35 cellular contexts compared by ENCODE assay signal in genomic region chr17:49433000-49433694, GRCh38.
"Had no signal": no experiment of that assay in that cellular context is flagged by ENCODE, and none has a peak within 500 bp of the region (broad histone marks: within the 10 kb centered on the region; RNA-seq: fewer than 3 reads in every experiment).

No MANE protein-coding gene starts in this region.

- H3K9me3 Mint-ChIP-seq: activated CD4-positive, alpha-beta memory T cell treated with anti-CD3 and anti-CD28 coated beads for 36 hours; activated naive CD4-positive, alpha-beta T cell treated with anti-CD3 and anti-CD28 coated beads, Interleukin-2, amount 50 U/mL, for 24 hours; activated naive CD8-positive, alpha-beta T cell treated with anti-CD3 and anti-CD28 coated beads, Interleukin-2, amount 10 ng/mL, durations not matched to agents 7 days and 5 days; activated T-helper 2 cell treated with anti-CD3 and anti-CD28 coated beads, Interferon-gamma antibody, Interleukin-2, Interleukin-4, amounts not matched to agents 10 μg/mL and 5 μg/mL and 100 μg/mL, durations not matched to agents 14 hours and 24 hours and 36 hours; T-helper 1 cell treated with Interleukin-12 subunit alpha and Interleukin-12 subunit beta and Interleukin-4 antibody, amounts not matched to agents 30 μg/mL and 1 μg/mL, for 36 hours; T-helper 2 cell treated with Interferon-gamma antibody and Interleukin-4, amounts not matched to agents 5 μg/mL and 100 μg/mL, for 36 hours had no signal

- H3K36me3 ChIP-seq: ascending aorta, breast epithelium, MG63, Peyer's patch, SJSA1 had no signal

- H3K4me1 ChIP-seq: ascending aorta, body of pancreas, breast epithelium, Peyer's patch, SJSA1 had no signal

- H3K4me2 ChIP-seq: SK-N-SH had no signal

- H3K27ac ChIP-seq: ascending aorta, body of pancreas, breast epithelium, Peyer's patch, SJSA1 had no signal

- DNase-seq: activated CD4-positive, alpha-beta memory T cell treated with anti-CD3 and anti-CD28 coated beads for 36 hours; activated CD4-positive, alpha-beta T cell treated with anti-CD3 and anti-CD28 coated beads for 36 hours; activated CD4-positive, alpha-beta T cell treated with anti-CD3 and anti-CD28 coated beads, Interleukin-2, amount 50 U/mL, for 1 hour; activated gamma-delta T cell; activated naive CD4-positive, alpha-beta T cell treated with Interleukin-2 at 50 U/mL for 16 hours; activated naive CD8-positive, alpha-beta T cell treated with anti-CD3 and anti-CD28 coated beads, Interleukin-2, amount 10 ng/mL, durations not matched to agents 7 days and 5 days; activated T-cell treated with anti-CD3 and anti-CD28 coated beads, Interleukin-2, amount 50 U/mL, for 1 hour; amygdala; body of pancreas; caudate nucleus; cerebellar nuclear complex; Kasumi-1; MG63; NCI-H1048; NCI-H1105 treated with DMSO at 0.1 percent for 48 hours; NCI-H1436 treated with DMSO at 0.1 percent for 48 hours; NCI-H1694 treated with DMSO at 0.1 percent for 48 hours; NCI-H2029; NCI-H345; NCI-H524 treated with DMSO at 0.1 percent for 48 hours; PC-3; Peyer's patch; RPMI8226; SHP77 treated with DMSO at 0.1 percent for 48 hours; SK-N-SH had no signal

- H3K4me1 Mint-ChIP-seq: activated CD4-positive, alpha-beta T cell treated with anti-CD3 and anti-CD28 coated beads for 36 hours; activated naive CD4-positive, alpha-beta T cell treated with anti-CD3 and anti-CD28 coated beads, Interleukin-2, amount 50 U/mL, for 24 hours; activated naive CD8-positive, alpha-beta T cell treated with anti-CD3 and anti-CD28 coated beads, Interleukin-2, amount 10 ng/mL, durations not matched to agents 7 days and 5 days had no signal

- H3K36me3 Mint-ChIP-seq: activated CD4-positive, alpha-beta memory T cell treated with anti-CD3 and anti-CD28 coated beads for 36 hours; activated naive CD4-positive, alpha-beta T cell treated with anti-CD3 and anti-CD28 coated beads, Interleukin-2, amount 50 U/mL, for 24 hours; activated naive CD8-positive, alpha-beta T cell treated with anti-CD3 and anti-CD28 coated beads, Interleukin-2, amount 10 ng/mL, durations not matched to agents 7 days and 5 days; WTC11 had no signal

- H3K4me3 ChIP-seq: ascending aorta, body of pancreas, breast epithelium, MG63, Peyer's patch, SJSA1 had no signal

- ATAC-seq: activated CD4-positive, alpha-beta T cell treated with anti-CD3 and anti-CD28 coated beads for 36 hours; activated CD4-positive, CD25-positive, alpha-beta regulatory T cell treated with anti-CD3 and anti-CD28 coated beads, Interleukin-2, amount 50 U/mL, for 24 hours; body of pancreas; PC-3; WTC11 had no signal

- H3K27me3 ChIP-seq: body of pancreas, breast epithelium, Peyer's patch had no signal

- FAIRE-seq: TTC549 had no signal

- H3K4me3 Mint-ChIP-seq: activated CD4-positive, alpha-beta memory T cell treated with anti-CD3 and anti-CD28 coated beads for 36 hours; activated CD4-positive, alpha-beta T cell treated with anti-CD3 and anti-CD28 coated beads for 36 hours; activated naive CD4-positive, alpha-beta T cell treated with anti-CD3 and anti-CD28 coated beads, Interleukin-2, amount 50 U/mL, for 24 hours; activated naive CD8-positive, alpha-beta T cell treated with anti-CD3 and anti-CD28 coated beads, Interleukin-2, amount 10 ng/mL, durations not matched to agents 7 days and 5 days; T-helper 1 cell treated with Interleukin-12 subunit alpha and Interleukin-12 subunit beta and Interleukin-4 antibody, amounts not matched to agents 30 μg/mL and 1 μg/mL, for 36 hours; T-helper 2 cell treated with Interferon-gamma antibody and Interleukin-4, amounts not matched to agents 5 μg/mL and 100 μg/mL, for 36 hours; WTC11 had no signal

- H3K27ac Mint-ChIP-seq: activated CD4-positive, alpha-beta memory T cell treated with anti-CD3 and anti-CD28 coated beads for 36 hours; activated CD4-positive, alpha-beta T cell treated with anti-CD3 and anti-CD28 coated beads for 36 hours; activated naive CD4-positive, alpha-beta T cell treated with anti-CD3 and anti-CD28 coated beads, Interleukin-2, amount 50 U/mL, for 24 hours; activated naive CD8-positive, alpha-beta T cell treated with anti-CD3 and anti-CD28 coated beads, Interleukin-2, amount 10 ng/mL, durations not matched to agents 7 days and 5 days; activated T-helper 2 cell treated with anti-CD3 and anti-CD28 coated beads, Interferon-gamma antibody, Interleukin-2, Interleukin-4, amounts not matched to agents 10 μg/mL and 5 μg/mL and 100 μg/mL, durations not matched to agents 14 hours and 24 hours and 36 hours; T-helper 1 cell treated with Interleukin-12 subunit alpha and Interleukin-12 subunit beta and Interleukin-4 antibody, amounts not matched to agents 30 μg/mL and 1 μg/mL, for 36 hours; T-helper 2 cell treated with Interferon-gamma antibody and Interleukin-4, amounts not matched to agents 5 μg/mL and 100 μg/mL, for 36 hours; WTC11 had no signal

- H3K9ac ChIP-seq: SK-N-SH had no signal

- H3K9me3 ChIP-seq: ascending aorta, body of pancreas, breast epithelium, MG63, Peyer's patch, SJSA1, SK-N-SH had no signal
